23 cellular contexts compared by ENCODE assay signal in the genomic region with DNA sequence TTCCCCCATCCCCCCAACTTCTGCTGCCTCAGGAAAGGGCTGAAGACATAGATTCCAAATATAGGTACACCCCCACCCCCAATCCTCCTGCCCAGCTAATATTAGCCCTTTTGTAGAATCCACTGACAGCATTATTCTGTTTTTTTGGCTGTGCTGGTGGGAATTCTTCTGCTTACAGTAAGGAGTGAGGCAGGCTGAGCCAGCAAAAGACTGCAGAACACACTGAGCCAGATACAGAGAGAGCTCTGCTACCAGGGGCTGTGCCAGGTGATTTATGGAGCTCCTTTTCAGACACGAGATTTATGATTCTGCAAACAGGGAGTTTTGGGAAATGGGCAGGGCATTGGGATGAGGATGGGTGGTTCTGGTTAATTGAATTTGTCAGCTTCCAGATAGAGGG.
A peak's percentile ranks its signal among the peaks of the same experiment; 100 is the strongest.
DNase-seq lines count a peak whose midpoint lies in the region; ATAC-seq and TF ChIP-seq lines count a peak whose summit lies in the region.
"Had no signal": no experiment of that assay in that cellular context is flagged by ENCODE, and none has a peak within 500 bp of the region (broad histone marks: within the 10 kb centered on the region; RNA-seq: fewer than 3 reads in every experiment).

No MANE protein-coding gene starts in this region.

- peak in 2 of 3 experiments; percentile 18 to 64 for DNase-seq in NCI-H1417 (lab: John Stamatoyannopoulos, UW)
- no peak for DNase-seq in NCI-H1417 treated with DMSO at 0.1 percent for 48 hours (lab: John Stamatoyannopoulos, UW)
- DNase-seq in chondrocyte (ENCODE audit: low spot score) = no peak
- DNase-seq in NCI-H146 treated with DMSO at 0.1 percent for 48 hours (lab: John Stamatoyannopoulos, UW; ENCODE audit: unreplicated experiment) = no peak
- no peak for DNase-seq in central memory CD4-positive, alpha-beta T cell
- DNase-seq: 8988T, AML-193, DMS53, GF-D8, KBM-7, MM.1S, NCI-H1048, NCI-H1694, NCI-H2081, NCI-H2171 treated with DMSO at 0.1 percent for 48 hours, NCI-H446 treated with DMSO at 0.1 percent for 48 hours, NCI-H748 treated with DMSO at 0.1 percent for 48 hours had no signal

- peak overlapping the region; percentile 43 for H3K27ac ChIP-seq in BLaER1

- TF ChIP-seq CTCF in chondrocyte (IDR thresholded peaks at IDR 0.05) (no peak), nephron (IDR thresholded peaks at IDR 0.05; ENCODE audit: unreplicated experiment in 3 of 3) (no peak)

- H3K27me3 ChIP-seq in BLaER1 = no peaks in the 10 kb centered on the region

- no peaks in the 10 kb centered on the region for H3K9me3 Mint-ChIP-seq in chondrocyte (ENCODE audit: low read depth)
- H3K9me3 Mint-ChIP-seq in nephron = peaks cover 3% of the 10 kb centered on the region

- no peak overlapping the region for H3K9ac ChIP-seq in BLaER1

- no peak overlapping the region for H3K4me3 ChIP-seq in BLaER1

- H3K4me3 Mint-ChIP-seq in chondrocyte (ENCODE audit: unreplicated experiment) (no peak overlapping the region), nephron (no peak overlapping the region)
- H3K4me3 Mint-ChIP-seq: CD14-positive monocyte had no signal

- H3K4me1 ChIP-seq in BLaER1 = peaks cover 31% of the 10 kb centered on the region

- H3K27me3 Mint-ChIP-seq in chondrocyte (ENCODE audit: low read depth) = no peaks in the 10 kb centered on the region
- no peaks in the 10 kb centered on the region for H3K27me3 Mint-ChIP-seq in nephron (ENCODE audit: low read depth)

- H3K36me3 ChIP-seq in BLaER1 = peaks cover 18% of the 10 kb centered on the region; the same call in 1 of the 2 replicates

- ATAC-seq in GM18505 (IDR thresholded peaks at IDR 0.05; ENCODE audit: unreplicated experiment) = no peak
- ATAC-seq: HCT116, Panc1 had no signal

- H3K9me3 ChIP-seq in BLaER1 = no peaks in the 10 kb centered on the region

- no peak for TF ChIP-seq POLR2A in GM18505 (IDR thresholded peaks at IDR 0.05; ENCODE audit: borderline replicate concordance, extremely low read depth, insufficient read depth, insufficient read length)

- H3K4me1 Mint-ChIP-seq in chondrocyte (ENCODE audit: low read depth) (peaks cover 35% of the 10 kb centered on the region), nephron (peaks cover 64% of the 10 kb centered on the region)
- H3K4me1 Mint-ChIP-seq: CD14-positive monocyte had no signal

- no peaks in the 10 kb centered on the region for H4K20me1 ChIP-seq in BLaER1

- H3K4me2 ChIP-seq in BLaER1 = peak overlapping the region; percentile 54

- H3K27ac Mint-ChIP-seq in chondrocyte (ENCODE audit: unreplicated experiment) (peak overlapping the region; percentile 50), nephron (peak overlapping the region; percentile 54 to 78 (median 77))
- H3K27ac Mint-ChIP-seq: CD14-positive monocyte had no signal

- H3K36me3 Mint-ChIP-seq in chondrocyte (ENCODE audit: low read depth) (no peaks in the 10 kb centered on the region), nephron (ENCODE audit: low read depth) (peaks cover 16% of the 10 kb centered on the region)
- H3K36me3 Mint-ChIP-seq: CD14-positive monocyte had no signal

Comparison
In these comparisons a context has a peak if more than half of its experiments do, and no peak if none do; other contexts are left out.
1. DNase-seq: peak in NCI-H1417 (2 of 3); none in NCI-H1417 treated with DMSO at 0.1 percent for 48 hours (single experiment), chondrocyte (single experiment), NCI-H146 treated with DMSO at 0.1 percent for 48 hours (single experiment) and central memory CD4-positive, alpha-beta T cell (single experiment).